In the genomic region with DNA sequence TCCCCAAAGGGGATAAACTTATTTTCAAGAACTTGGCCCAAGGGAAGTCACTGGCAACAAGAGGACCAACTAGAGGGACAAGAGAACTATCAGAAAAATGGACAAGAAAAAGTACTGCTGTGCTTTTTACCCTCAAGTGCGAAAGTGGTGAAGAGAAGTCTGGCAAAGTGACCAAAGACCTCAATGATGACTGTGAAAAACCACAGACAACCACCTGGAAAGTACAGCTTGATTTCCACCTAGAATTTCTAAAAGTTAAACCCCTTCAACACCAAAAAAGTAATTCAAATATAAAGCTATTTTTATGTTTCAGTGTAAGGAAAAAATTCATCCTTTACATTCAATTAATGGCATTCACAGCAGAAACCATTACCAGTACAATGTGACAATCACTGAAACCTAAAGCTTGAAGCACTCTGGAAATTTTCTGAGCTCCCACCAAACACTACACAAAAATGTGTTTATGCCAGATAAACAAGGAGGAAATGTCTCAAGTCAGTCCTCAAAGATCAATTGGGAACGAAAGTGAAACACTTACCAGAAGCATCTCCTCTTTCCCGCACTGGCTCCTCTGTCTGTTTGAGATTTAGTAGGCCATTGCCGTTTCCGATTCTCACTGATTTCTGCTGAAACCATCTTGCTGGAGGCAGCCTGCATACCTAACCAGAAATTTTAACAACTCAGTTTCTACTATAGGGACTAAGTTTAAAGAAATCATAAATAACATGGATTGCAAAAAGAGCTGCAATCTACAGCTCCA, we compare ENCODE assay signal across 1 cellular context.
TF ChIP-seq lines count a peak whose summit lies in the region.

No MANE protein-coding gene starts in this region.

TF ChIP-seq in GM12878, 131 proteins besides CTCF, POLR2A, EP300 and RAD21 (continues in another document):
- no peak for TF ChIP-seq RBBP5 (conservative IDR thresholded peaks at IDR 0.05)
- TF ChIP-seq HDAC6 (IDR thresholded peaks at IDR 0.05; ENCODE audit: unreplicated experiment) = no peak
- TF ChIP-seq, protein P1, sequence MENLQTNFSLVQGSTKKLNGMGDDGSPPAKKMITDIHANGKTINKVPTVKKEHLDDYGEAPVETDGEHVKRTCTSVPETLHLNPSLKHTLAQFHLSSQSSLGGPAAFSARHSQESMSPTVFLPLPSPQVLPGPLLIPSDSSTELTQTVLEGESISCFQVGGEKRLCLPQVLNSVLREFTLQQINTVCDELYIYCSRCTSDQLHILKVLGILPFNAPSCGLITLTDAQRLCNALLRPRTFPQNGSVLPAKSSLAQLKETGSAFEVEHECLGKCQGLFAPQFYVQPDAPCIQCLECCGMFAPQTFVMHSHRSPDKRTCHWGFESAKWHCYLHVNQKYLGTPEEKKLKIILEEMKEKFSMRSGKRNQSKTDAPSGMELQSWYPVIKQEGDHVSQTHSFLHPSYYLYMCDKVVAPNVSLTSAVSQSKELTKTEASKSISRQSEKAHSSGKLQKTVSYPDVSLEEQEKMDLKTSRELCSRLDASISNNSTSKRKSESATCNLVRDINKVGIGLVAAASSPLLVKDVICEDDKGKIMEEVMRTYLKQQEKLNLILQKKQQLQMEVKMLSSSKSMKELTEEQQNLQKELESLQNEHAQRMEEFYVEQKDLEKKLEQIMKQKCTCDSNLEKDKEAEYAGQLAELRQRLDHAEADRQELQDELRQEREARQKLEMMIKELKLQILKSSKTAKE (IDR thresholded peaks at IDR 0.05; ENCODE audit: low read depth, poor library complexity, severe bottlenecking) = peak; percentile 78
- no peak for TF ChIP-seq BHLHE40 (IDR thresholded peaks at IDR 0.05; ENCODE audit: borderline replicate concordance in 1 of 2, low read depth in 2 of 2, low read length in 1 of 2)
- TF ChIP-seq EZH2 (IDR thresholded peaks at IDR 0.05; ENCODE audit: borderline replicate concordance, control insufficient read depth, low read depth, low read length) = no peak
- TF ChIP-seq SREBF1 (IDR thresholded peaks at IDR 0.05; ENCODE audit: low read length) = no peak
- no peak for TF ChIP-seq CHD4 (IDR thresholded peaks at IDR 0.05)
- TF ChIP-seq PKNOX1 (IDR thresholded peaks at IDR 0.05) = 0 out of 2 replicates have a peak, but pooled peaks have one; percentile 5
- TF ChIP-seq ASH2L (IDR thresholded peaks at IDR 0.05; ENCODE audit: borderline replicate concordance, low read depth) = no peak
- TF ChIP-seq CBX3 (IDR thresholded peaks at IDR 0.05; ENCODE audit: borderline replicate concordance, low read depth) = no peak
- TF ChIP-seq, protein P2, sequence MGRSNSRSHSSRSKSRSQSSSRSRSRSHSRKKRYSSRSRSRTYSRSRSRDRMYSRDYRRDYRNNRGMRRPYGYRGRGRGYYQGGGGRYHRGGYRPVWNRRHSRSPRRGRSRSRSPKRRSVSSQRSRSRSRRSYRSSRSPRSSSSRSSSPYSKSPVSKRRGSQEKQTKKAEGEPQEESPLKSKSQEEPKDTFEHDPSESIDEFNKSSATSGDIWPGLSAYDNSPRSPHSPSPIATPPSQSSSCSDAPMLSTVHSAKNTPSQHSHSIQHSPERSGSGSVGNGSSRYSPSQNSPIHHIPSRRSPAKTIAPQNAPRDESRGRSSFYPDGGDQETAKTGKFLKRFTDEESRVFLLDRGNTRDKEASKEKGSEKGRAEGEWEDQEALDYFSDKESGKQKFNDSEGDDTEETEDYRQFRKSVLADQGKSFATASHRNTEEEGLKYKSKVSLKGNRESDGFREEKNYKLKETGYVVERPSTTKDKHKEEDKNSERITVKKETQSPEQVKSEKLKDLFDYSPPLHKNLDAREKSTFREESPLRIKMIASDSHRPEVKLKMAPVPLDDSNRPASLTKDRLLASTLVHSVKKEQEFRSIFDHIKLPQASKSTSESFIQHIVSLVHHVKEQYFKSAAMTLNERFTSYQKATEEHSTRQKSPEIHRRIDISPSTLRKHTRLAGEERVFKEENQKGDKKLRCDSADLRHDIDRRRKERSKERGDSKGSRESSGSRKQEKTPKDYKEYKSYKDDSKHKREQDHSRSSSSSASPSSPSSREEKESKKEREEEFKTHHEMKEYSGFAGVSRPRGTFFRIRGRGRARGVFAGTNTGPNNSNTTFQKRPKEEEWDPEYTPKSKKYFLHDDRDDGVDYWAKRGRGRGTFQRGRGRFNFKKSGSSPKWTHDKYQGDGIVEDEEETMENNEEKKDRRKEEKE (IDR thresholded peaks at IDR 0.05) = no peak
- no peak for TF ChIP-seq TBL1XR1 (IDR thresholded peaks at IDR 0.05; ENCODE audit: low read depth, low read length)
- TF ChIP-seq DPF2 (IDR thresholded peaks at IDR 0.05) = peak; percentile 42; the same call in 1 of the 2 replicates
- TF ChIP-seq, protein P3, sequence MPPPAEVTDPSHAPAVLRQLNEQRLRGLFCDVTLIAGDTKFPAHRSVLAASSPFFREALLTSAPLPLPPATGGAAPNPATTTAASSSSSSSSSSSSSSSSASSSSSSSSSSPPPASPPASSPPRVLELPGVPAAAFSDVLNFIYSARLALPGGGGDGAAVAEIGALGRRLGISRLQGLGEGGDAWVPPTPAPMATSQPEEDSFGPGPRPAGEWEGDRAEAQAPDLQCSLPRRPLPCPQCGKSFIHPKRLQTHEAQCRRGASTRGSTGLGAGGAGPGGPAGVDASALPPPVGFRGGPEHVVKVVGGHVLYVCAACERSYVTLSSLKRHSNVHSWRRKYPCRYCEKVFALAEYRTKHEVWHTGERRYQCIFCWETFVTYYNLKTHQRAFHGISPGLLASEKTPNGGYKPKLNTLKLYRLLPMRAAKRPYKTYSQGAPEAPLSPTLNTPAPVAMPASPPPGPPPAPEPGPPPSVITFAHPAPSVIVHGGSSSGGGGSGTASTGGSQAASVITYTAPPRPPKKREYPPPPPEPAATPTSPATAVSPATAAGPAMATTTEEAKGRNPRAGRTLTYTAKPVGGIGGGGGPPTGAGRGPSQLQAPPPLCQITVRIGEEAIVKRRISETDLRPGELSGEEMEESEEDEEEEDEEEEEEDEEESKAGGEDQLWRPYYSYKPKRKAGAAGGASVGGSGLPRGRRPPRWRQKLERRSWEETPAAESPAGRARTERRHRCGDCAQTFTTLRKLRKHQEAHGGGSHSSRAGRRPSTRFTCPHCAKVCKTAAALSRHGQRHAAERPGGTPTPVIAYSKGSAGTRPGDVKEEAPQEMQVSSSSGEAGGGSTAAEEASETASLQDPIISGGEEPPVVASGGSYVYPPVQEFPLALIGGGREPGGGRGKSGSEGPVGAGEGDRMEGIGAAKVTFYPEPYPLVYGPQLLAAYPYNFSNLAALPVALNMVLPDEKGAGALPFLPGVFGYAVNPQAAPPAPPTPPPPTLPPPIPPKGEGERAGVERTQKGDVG (CRISPR knock-in tag; IDR thresholded peaks at IDR 0.05) = no peak
- TF ChIP-seq SUPT20H (IDR thresholded peaks at IDR 0.05; ENCODE audit: borderline replicate concordance, control insufficient read depth, low read depth, low read length) = no peak
- TF ChIP-seq, protein P4, sequence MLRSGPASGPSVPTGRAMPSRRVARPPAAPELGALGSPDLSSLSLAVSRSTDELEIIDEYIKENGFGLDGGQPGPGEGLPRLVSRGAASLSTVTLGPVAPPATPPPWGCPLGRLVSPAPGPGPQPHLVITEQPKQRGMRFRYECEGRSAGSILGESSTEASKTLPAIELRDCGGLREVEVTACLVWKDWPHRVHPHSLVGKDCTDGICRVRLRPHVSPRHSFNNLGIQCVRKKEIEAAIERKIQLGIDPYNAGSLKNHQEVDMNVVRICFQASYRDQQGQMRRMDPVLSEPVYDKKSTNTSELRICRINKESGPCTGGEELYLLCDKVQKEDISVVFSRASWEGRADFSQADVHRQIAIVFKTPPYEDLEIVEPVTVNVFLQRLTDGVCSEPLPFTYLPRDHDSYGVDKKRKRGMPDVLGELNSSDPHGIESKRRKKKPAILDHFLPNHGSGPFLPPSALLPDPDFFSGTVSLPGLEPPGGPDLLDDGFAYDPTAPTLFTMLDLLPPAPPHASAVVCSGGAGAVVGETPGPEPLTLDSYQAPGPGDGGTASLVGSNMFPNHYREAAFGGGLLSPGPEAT (IDR thresholded peaks at IDR 0.05; ENCODE audit: low read depth) = 0 out of 2 replicates have a peak, but pooled peaks have one; percentile 40
- TF ChIP-seq RFX5 (IDR thresholded peaks at IDR 0.05; ENCODE audit: low read depth, low read length) = no peak
- TF ChIP-seq FOXK2 (IDR thresholded peaks at IDR 0.05) = no peak
- no peak for TF ChIP-seq RAD51 (IDR thresholded peaks at IDR 0.05)
- TF ChIP-seq KLF5 (IDR thresholded peaks at IDR 0.05; ENCODE audit: partially characterized antibody) = no peak
- TF ChIP-seq, protein P5, sequence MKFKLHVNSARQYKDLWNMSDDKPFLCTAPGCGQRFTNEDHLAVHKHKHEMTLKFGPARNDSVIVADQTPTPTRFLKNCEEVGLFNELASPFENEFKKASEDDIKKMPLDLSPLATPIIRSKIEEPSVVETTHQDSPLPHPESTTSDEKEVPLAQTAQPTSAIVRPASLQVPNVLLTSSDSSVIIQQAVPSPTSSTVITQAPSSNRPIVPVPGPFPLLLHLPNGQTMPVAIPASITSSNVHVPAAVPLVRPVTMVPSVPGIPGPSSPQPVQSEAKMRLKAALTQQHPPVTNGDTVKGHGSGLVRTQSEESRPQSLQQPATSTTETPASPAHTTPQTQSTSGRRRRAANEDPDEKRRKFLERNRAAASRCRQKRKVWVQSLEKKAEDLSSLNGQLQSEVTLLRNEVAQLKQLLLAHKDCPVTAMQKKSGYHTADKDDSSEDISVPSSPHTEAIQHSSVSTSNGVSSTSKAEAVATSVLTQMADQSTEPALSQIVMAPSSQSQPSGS (IDR thresholded peaks at IDR 0.05; ENCODE audit: low read length) = no peak
- TF ChIP-seq NRF1 (conservative IDR thresholded peaks at IDR 0.05; ENCODE audit: low read depth, low read length) = no peak
- peak in 1 of 2 experiments; percentile 60; a peak in 3 of 4 replicates for TF ChIP-seq IKZF2 (IDR thresholded peaks at IDR 0.05)
- TF ChIP-seq, protein P6, sequence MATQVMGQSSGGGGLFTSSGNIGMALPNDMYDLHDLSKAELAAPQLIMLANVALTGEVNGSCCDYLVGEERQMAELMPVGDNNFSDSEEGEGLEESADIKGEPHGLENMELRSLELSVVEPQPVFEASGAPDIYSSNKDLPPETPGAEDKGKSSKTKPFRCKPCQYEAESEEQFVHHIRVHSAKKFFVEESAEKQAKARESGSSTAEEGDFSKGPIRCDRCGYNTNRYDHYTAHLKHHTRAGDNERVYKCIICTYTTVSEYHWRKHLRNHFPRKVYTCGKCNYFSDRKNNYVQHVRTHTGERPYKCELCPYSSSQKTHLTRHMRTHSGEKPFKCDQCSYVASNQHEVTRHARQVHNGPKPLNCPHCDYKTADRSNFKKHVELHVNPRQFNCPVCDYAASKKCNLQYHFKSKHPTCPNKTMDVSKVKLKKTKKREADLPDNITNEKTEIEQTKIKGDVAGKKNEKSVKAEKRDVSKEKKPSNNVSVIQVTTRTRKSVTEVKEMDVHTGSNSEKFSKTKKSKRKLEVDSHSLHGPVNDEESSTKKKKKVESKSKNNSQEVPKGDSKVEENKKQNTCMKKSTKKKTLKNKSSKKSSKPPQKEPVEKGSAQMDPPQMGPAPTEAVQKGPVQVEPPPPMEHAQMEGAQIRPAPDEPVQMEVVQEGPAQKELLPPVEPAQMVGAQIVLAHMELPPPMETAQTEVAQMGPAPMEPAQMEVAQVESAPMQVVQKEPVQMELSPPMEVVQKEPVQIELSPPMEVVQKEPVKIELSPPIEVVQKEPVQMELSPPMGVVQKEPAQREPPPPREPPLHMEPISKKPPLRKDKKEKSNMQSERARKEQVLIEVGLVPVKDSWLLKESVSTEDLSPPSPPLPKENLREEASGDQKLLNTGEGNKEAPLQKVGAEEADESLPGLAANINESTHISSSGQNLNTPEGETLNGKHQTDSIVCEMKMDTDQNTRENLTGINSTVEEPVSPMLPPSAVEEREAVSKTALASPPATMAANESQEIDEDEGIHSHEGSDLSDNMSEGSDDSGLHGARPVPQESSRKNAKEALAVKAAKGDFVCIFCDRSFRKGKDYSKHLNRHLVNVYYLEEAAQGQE (IDR thresholded peaks at IDR 0.05; ENCODE audit: low read depth, low read length) = no peak
- peak; percentile 26; the same call in 1 of the 2 replicates for TF ChIP-seq IKZF1 (conservative IDR thresholded peaks at IDR 0.05)
- TF ChIP-seq, protein P7, sequence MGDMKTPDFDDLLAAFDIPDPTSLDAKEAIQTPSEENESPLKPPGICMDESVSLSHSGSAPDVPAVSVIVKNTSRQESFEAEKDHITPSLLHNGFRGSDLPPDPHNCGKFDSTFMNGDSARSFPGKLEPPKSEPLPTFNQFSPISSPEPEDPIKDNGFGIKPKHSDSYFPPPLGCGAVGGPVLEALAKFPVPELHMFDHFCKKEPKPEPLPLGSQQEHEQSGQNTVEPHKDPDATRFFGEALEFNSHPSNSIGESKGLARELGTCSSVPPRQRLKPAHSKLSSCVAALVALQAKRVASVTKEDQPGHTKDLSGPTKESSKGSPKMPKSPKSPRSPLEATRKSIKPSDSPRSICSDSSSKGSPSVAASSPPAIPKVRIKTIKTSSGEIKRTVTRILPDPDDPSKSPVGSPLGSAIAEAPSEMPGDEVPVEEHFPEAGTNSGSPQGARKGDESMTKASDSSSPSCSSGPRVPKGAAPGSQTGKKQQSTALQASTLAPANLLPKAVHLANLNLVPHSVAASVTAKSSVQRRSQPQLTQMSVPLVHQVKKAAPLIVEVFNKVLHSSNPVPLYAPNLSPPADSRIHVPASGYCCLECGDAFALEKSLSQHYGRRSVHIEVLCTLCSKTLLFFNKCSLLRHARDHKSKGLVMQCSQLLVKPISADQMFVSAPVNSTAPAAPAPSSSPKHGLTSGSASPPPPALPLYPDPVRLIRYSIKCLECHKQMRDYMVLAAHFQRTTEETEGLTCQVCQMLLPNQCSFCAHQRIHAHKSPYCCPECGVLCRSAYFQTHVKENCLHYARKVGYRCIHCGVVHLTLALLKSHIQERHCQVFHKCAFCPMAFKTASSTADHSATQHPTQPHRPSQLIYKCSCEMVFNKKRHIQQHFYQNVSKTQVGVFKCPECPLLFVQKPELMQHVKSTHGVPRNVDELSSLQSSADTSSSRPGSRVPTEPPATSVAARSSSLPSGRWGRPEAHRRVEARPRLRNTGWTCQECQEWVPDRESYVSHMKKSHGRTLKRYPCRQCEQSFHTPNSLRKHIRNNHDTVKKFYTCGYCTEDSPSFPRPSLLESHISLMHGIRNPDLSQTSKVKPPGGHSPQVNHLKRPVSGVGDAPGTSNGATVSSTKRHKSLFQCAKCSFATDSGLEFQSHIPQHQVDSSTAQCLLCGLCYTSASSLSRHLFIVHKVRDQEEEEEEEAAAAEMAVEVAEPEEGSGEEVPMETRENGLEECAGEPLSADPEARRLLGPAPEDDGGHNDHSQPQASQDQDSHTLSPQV (IDR thresholded peaks at IDR 0.05) = no peak
- peak; percentile 42; the same call in 1 of the 2 replicates for TF ChIP-seq MLLT1 (IDR thresholded peaks at IDR 0.05)
